In the genomic region with DNA sequence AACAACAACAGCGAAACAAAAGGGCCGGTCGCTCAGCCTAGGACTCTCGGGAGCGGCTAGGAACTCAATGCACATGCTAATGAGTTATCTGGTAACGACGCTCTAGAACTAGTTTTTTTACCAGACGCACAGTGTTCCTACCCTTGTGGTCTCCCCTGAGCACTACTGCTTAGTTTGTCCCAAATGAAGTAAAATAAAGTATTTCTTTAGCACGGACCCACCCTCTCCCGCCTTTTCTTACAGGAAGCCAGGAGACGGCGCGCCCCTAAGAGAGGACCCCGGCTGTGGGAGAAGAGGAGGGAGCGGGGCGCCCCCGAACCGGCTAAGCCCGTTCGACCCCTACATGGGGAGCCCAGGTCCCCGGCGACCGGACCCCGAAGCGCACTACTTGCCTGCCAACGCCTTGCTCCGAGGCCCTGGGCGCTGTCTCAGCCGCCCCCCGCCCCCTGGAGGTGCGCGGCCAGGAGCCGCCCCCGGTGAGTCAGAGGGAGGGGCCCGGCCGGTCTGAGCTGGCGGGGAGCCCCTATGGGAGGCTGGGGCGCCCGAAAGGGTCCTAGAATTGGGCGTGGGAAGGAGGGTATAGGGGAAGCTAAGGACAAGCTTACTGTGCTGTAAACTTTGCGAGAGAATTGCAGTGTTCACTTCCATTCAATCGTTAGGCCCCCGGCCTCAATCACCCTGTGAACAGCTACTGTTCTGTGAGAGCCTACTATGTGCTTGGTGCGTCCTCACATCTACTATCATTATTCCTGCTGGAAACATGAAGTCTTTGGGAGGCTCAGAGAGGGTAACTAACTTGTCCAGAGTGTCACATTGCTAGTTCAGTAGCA, we compare ENCODE assay signal across 9 cellular contexts. TPM values are rescaled to one million over a fixed set of nuclear protein-coding genes. Genes with fewer than 3 reads are reported as not detected.
DNase-seq lines count a peak whose midpoint lies in the region; ATAC-seq and TF ChIP-seq lines count a peak whose summit lies in the region.
"Had no signal": no experiment of that assay in that cellular context is flagged by ENCODE, and none has a peak within 500 bp of the region (broad histone marks: within the 10 kb centered on the region; RNA-seq: fewer than 3 reads in every experiment).

No MANE protein-coding gene starts in this region.

- H3K9me3 ChIP-seq in CD8-positive, alpha-beta memory T cell (ENCODE audit: low read length), result no peaks in the 10 kb centered on the region
- no peaks in the 10 kb centered on the region for H3K9me3 ChIP-seq in thymus (ENCODE audit: control insufficient read depth)

- peak overlapping the region; percentile 31 for H3K27ac ChIP-seq in CD8-positive, alpha-beta memory T cell (ENCODE audit: low read depth, low read length)
- H3K27ac ChIP-seq in RWPE1 (peak overlapping the region; percentile 95), thymus (ENCODE audit: low read depth) (peak overlapping the region; percentile 12)

- H3K36me3 ChIP-seq in CD8-positive, alpha-beta memory T cell (ENCODE audit: insufficient read depth, low read length), result no peaks in the 10 kb centered on the region
- H3K36me3 ChIP-seq in thymus (ENCODE audit: control insufficient read depth, insufficient read depth), result no peaks in the 10 kb centered on the region

- H3K9me3 Mint-ChIP-seq in CD8-positive, alpha-beta memory T cell, result no peaks in the 10 kb centered on the region
- H3K9me3 Mint-ChIP-seq in memory B cell, result no peaks in the 10 kb centered on the region

- DNase-seq in CD8-positive, alpha-beta memory T cell, result no peak
- peak; percentile 79 for DNase-seq in RWPE1 (ENCODE audit: low spot score)
- peak; percentile 48 for DNase-seq in dedifferentiated amniotic fluid mesenchymal stem cell (ENCODE audit: extremely low spot score)
- no peak for DNase-seq in memory B cell (ENCODE audit: low spot score in 2 of 2)
- DNase-seq in cerebellar cortex (ENCODE audit: low spot score), result no peak
- DNase-seq in hepatic stellate cell (ENCODE audit: low spot score), result no peak
- no peak for DNase-seq in ecto neural progenitor cell (ENCODE audit: low spot score)

- TF ChIP-seq CTCF in RWPE1 (conservative IDR thresholded peaks at IDR 0.05; ENCODE audit: low read depth), result no peak

- WGBS in thymus, result 6% methylated on average over 44 of the region's 44 CpGs

- H3K27me3 Mint-ChIP-seq in CD8-positive, alpha-beta memory T cell, result peaks cover 5% of the 10 kb centered on the region in 2 donors
- no peaks in the 10 kb centered on the region for H3K27me3 Mint-ChIP-seq in memory B cell

- H3K36me3 Mint-ChIP-seq in CD8-positive, alpha-beta memory T cell, result peaks cover 0 to 4% (median 2%) of the 10 kb centered on the region in 3 donors
- H3K36me3 Mint-ChIP-seq in memory B cell, result no peaks in the 10 kb centered on the region

- H3K4me3 Mint-ChIP-seq in CD8-positive, alpha-beta memory T cell, result peak overlapping the region; percentile 52 to 84 (median 66)
- H3K4me3 Mint-ChIP-seq in memory B cell, result peak overlapping the region; percentile 94

- no peaks in the 10 kb centered on the region for H3K27me3 ChIP-seq in CD8-positive, alpha-beta memory T cell (ENCODE audit: insufficient read depth, low read length, poor library complexity, severe bottlenecking)
- H3K27me3 ChIP-seq in thymus (ENCODE audit: control insufficient read depth, insufficient read depth), result no peaks in the 10 kb centered on the region

- no peak overlapping the region for H3K4me3 ChIP-seq in CD8-positive, alpha-beta memory T cell (ENCODE audit: low read length)
- peak overlapping the region; percentile 46 for H3K4me3 ChIP-seq in thymus (ENCODE audit: low read length)

- H3K4me1 ChIP-seq in CD8-positive, alpha-beta memory T cell (ENCODE audit: insufficient read depth, low read length), result peaks cover 35% of the 10 kb centered on the region
- H3K4me1 ChIP-seq in thymus (ENCODE audit: control insufficient read depth, insufficient read depth, low read length), result peaks cover 23% of the 10 kb centered on the region

- POLR2A ChIA-PET in CD8-positive, alpha-beta memory T cell (lab: Charles Lee), result interaction anchor here (0.5 to 0.7 kb wide), 2 partner anchors 37 to 193 kb away, joined by 3 read pairs; no protein-coding TSS in a partner anchor
- POLR2A ChIA-PET in RWPE1 (lab: Yijun Ruan, JAX; ENCODE audit: low non-redundant PET), result interaction anchor here (0.9 kb wide), 1 partner anchor 125 kb away, joined by 7 read pairs; a partner anchor contains a TSS

- peaks cover 22 to 36% (median 25%) of the 10 kb centered on the region in 3 donors for H3K4me1 Mint-ChIP-seq in CD8-positive, alpha-beta memory T cell
- H3K4me1 Mint-ChIP-seq in memory B cell, result peaks cover 26% of the 10 kb centered on the region

- CTCF ChIA-PET in CD8-positive, alpha-beta memory T cell (lab: Charles Lee), result interaction anchor here (14.1 kb wide), 1 partner anchor 141 kb away, joined by 327 read pairs; a partner anchor contains a TSS
- CTCF ChIA-PET in RWPE1 (lab: Yijun Ruan, JAX), result interaction anchor here (0.5 to 1.4 kb wide), 5 partner anchors 132 to 174 kb away, joined by 3 to 6 read pairs (median 4); no protein-coding TSS in a partner anchor

- peak overlapping the region in 1 of 8 donors; percentile 77 for H3K27ac Mint-ChIP-seq in CD8-positive, alpha-beta memory T cell
- peak overlapping the region; percentile 87 for H3K27ac Mint-ChIP-seq in memory B cell

- peak; percentile 17 for ATAC-seq in memory B cell (ENCODE audit: low read depth)

RNA-seq across cellular contexts. Expression of a gene that starts 3.6 kb away (rescaled TPM):
- total RNA-seq in CD8-positive, alpha-beta memory T cell, result 10 to 100 TPM; 22.3 to 22.8 TPM
- 36.0 TPM for polyA plus RNA-seq in CD8-positive, alpha-beta memory T cell
- 118 TPM for polyA plus RNA-seq in thymus
- polyA plus RNA-seq: neural cell had no signal

RNA-seq across cellular contexts. Expression of a gene that starts 4.7 kb away (rescaled TPM):
- 1 to 10 TPM in 1 of 2 experiments, under 1 TPM in 1; 0.63 to 1.4 TPM for total RNA-seq in CD8-positive, alpha-beta memory T cell
- polyA plus RNA-seq in CD8-positive, alpha-beta memory T cell, result not detected
- 0.55 TPM for polyA plus RNA-seq in thymus
- polyA plus RNA-seq: neural cell had no signal

RNA-seq across cellular contexts. Expression of a gene that starts 59.2 kb away (rescaled TPM):
- 10 to 100 TPM; 13.6 to 14.4 TPM for total RNA-seq in CD8-positive, alpha-beta memory T cell
- polyA plus RNA-seq in CD8-positive, alpha-beta memory T cell, result 12.2 TPM
- 21.7 TPM for polyA plus RNA-seq in thymus

RNA-seq across cellular contexts. Expression of a gene that starts 59.5 kb away (rescaled TPM):
- 10 to 100 TPM; 33.4 to 36.0 TPM for total RNA-seq in CD8-positive, alpha-beta memory T cell
- polyA plus RNA-seq in CD8-positive, alpha-beta memory T cell, result 23.7 TPM
- 12.8 TPM for polyA plus RNA-seq in thymus

Comparison
In these comparisons a context has a peak if more than half of its experiments do, and no peak if none do; other contexts are left out.
1. DNase-seq: peak in RWPE1 (single experiment) and dedifferentiated amniotic fluid mesenchymal stem cell (single experiment); none in CD8-positive, alpha-beta memory T cell (0 of 5), memory B cell (0 of 2), cerebellar cortex (single experiment), hepatic stellate cell (single experiment) and ecto neural progenitor cell (single experiment).
2. H3K27ac ChIP-seq: peak in every context shown above with its lines; median percentile 95 in RWPE1; 31 in CD8-positive, alpha-beta memory T cell; 12 in thymus.